28 cellular contexts compared by ENCODE assay signal in genomic region chr1:173150795-173151194, GRCh38.
"Had no signal": no experiment of that assay in that cellular context is flagged by ENCODE, and none has a peak within 500 bp of the region (broad histone marks: within the 10 kb centered on the region; RNA-seq: fewer than 3 reads in every experiment).

No MANE protein-coding gene starts in this region.

- H3K4me1 Mint-ChIP-seq: mesothelial cell of epicardium, nephron, neural crest cell had no signal

- H3K27me3 ChIP-seq: pancreas, stomach, testis, thyroid gland, transverse colon, upper lobe of left lung, vagina had no signal

- DNase-seq: islet precursor cell; left ventricle myocardium inferior; mesendoderm; naive B cell; nucleus accumbens; pancreas; posterior cingulate gyrus; retina; right cardiac atrium; stimulated activated CD4-positive, alpha-beta T cell treated with anti-CD3 and anti-CD28 coated beads, Interleukin-12 subunit alpha, Interleukin-12 subunit beta, amount 100 ng/mL, for 4 hours; stimulated activated CD4-positive, alpha-beta T cell treated with anti-CD3 and anti-CD28 coated beads, Interleukin-15, amount 100 ng/mL, for 24 hours; stimulated activated CD4-positive, alpha-beta T cell treated with anti-CD3 and anti-CD28 coated beads, Interleukin-2, amount 100 ng/mL, for 24 hours; stimulated activated CD4-positive, alpha-beta T cell treated with anti-CD3 and anti-CD28 coated beads, Interleukin-4, amount 100 ng/mL, for 1 hour; stimulated activated naive B cell treated with anti-CD40 and anti-IgM and Interleukin-4, amounts not matched to agents 10 μg/mL and 1 μg/mL and 100 μg/mL, for 72 hours; stimulated activated naive CD8-positive, alpha-beta T cell treated with anti-CD3 and anti-CD28 coated beads, Interleukin-15, Interleukin-2, amounts not matched to agents 100 U/mL and 50 U/mL, for 24 hours; stomach; testis; thyroid gland; transverse colon; upper lobe of left lung had no signal

- H3K4me1 ChIP-seq: left ventricle myocardium inferior, pancreas, prostate gland, stomach, testis, thyroid gland, transverse colon, upper lobe of left lung, vagina had no signal

- H3K9me3 ChIP-seq: pancreas, prostate gland, testis, thyroid gland, vagina had no signal

- H3K4me3 ChIP-seq: left ventricle myocardium inferior, lung, pancreas, prostate gland, skin epidermis, stomach, testis, thyroid gland, transverse colon, upper lobe of left lung, vagina had no signal

- H3K4me3 Mint-ChIP-seq: mesothelial cell of epicardium; naive B cell; nephron; neural crest cell; stimulated activated naive B cell treated with anti-CD40 and anti-IgM and Interleukin-4, amounts not matched to agents 10 μg/mL and 1 μg/mL and 100 μg/mL, for 72 hours had no signal

- H3K27ac ChIP-seq: left ventricle myocardium inferior, pancreas, prostate gland, skin epidermis, stomach, testis, thyroid gland, transverse colon, upper lobe of left lung, vagina had no signal

- ATAC-seq: sciatic nerve; stimulated activated naive B cell treated with anti-CD40 and anti-IgM and Interleukin-4, amounts not matched to agents 10 μg/mL and 1 μg/mL and 100 μg/mL, for 72 hours; stimulated activated naive CD8-positive, alpha-beta T cell treated with anti-CD3 and anti-CD28 coated beads, Interleukin-15, Interleukin-2, amounts not matched to agents 100 U/mL and 50 U/mL, for 24 hours had no signal

- H3K27ac Mint-ChIP-seq: mesothelial cell of epicardium; naive B cell; nephron; stimulated activated naive B cell treated with anti-CD40 and anti-IgM and Interleukin-4, amounts not matched to agents 10 μg/mL and 1 μg/mL and 100 μg/mL, for 72 hours had no signal

- H3K36me3 ChIP-seq: pancreas, prostate gland, thyroid gland, transverse colon, upper lobe of left lung, vagina had no signal
